ENCODE assay signal across 31 cellular contexts in genomic region chr17:39011907-39012468, GRCh38. TPM values are rescaled to one million over a fixed set of nuclear protein-coding genes. Genes with fewer than 3 reads are reported as not detected.
DNase-seq lines count a peak whose midpoint lies in the region; ATAC-seq and TF ChIP-seq lines count a peak whose summit lies in the region.
"Had no signal": no experiment of that assay in that cellular context is flagged by ENCODE, and none has a peak within 500 bp of the region (broad histone marks: within the 10 kb centered on the region; RNA-seq: fewer than 3 reads in every experiment).

No MANE protein-coding gene starts in this region.

- intact Hi-C loops in left ventricle myocardium inferior (cut with micrococcal nuclease) = no loop called here
- intact Hi-C loops in heart left ventricle (cut with DNase I) = no loop called here
- intact Hi-C loops in gastrocnemius medialis (cut with DNase I; ENCODE audit: low total_unique reads) = no loop called here

- H3K9me3 ChIP-seq in left ventricle myocardium inferior (replicated peaks) (peaks cover 6% of the 10 kb centered on the region), heart left ventricle (peaks cover 0 to 6% (median 2%) of the 10 kb centered on the region in 12 donors), gastrocnemius medialis (no peaks in the 10 kb centered on the region)
- H3K9me3 ChIP-seq: BLaER1, mucosa of descending colon had no signal

- H3K36me3 ChIP-seq in left ventricle myocardium inferior (no peaks in the 10 kb centered on the region), heart left ventricle (no peaks in the 10 kb centered on the region), gastrocnemius medialis (no peaks in the 10 kb centered on the region)
- H3K36me3 ChIP-seq: BLaER1, cardiac muscle cell had no signal

- in situ Hi-C loops in gastrocnemius medialis (cut with MboI; ENCODE audit: low sequenced_read_pairs in 4 of 4) = no loop called here
- in situ Hi-C loops in ACHN (cut with HindIII; ENCODE audit: low pct_ligation_motif_present, low pct_unique_long_range_greater_than_20kb, low sequenced_read_pairs) = no loop called here

- 61 to 68% (median 66%) methylated on average over 14 of the region's 14 CpGs for WGBS in heart left ventricle, 4 donors

- H3K27ac ChIP-seq in left ventricle myocardium inferior (replicated peaks) (no peak overlapping the region), heart left ventricle (no peak overlapping the region), gastrocnemius medialis (no peak overlapping the region)
- H3K27ac ChIP-seq: BLaER1, cardiac muscle cell, dorsolateral prefrontal cortex, epithelial cell of prostate, KMS-11, SK-N-MC had no signal

- peaks cover 16% of the 10 kb centered on the region for H3K4me1 ChIP-seq in left ventricle myocardium inferior
- peaks cover 0 to 29% (median 4%) of the 10 kb centered on the region in 12 donors for H3K4me1 ChIP-seq in heart left ventricle
- no peaks in the 10 kb centered on the region for H3K4me1 ChIP-seq in gastrocnemius medialis
- H3K4me1 ChIP-seq: BLaER1 had no signal

- H3K27me3 ChIP-seq in left ventricle myocardium inferior (ENCODE audit: low read depth) (no peaks in the 10 kb centered on the region), heart left ventricle (no peaks in the 10 kb centered on the region), gastrocnemius medialis (no peaks in the 10 kb centered on the region)
- H3K27me3 ChIP-seq: BLaER1, dorsolateral prefrontal cortex had no signal

- no peak for DNase-seq in left ventricle myocardium inferior
- no peak for DNase-seq in heart left ventricle
- no peak for DNase-seq in choroid plexus epithelial cell (ENCODE audit: low read depth)
- DNase-seq in iPS-NIHi11 (ENCODE audit: low spot score) = peak; percentile 58
- no peak for DNase-seq in HuH-7 (ENCODE audit: low spot score)
- no peak for DNase-seq in gastrocnemius medialis
- no peak for DNase-seq in ACHN
- no peak for DNase-seq in nucleus accumbens (lab: John Stamatoyannopoulos, UW)
- DNase-seq: 8988T; activated CD4-positive, alpha-beta T cell treated with anti-CD3 and anti-CD28 coated beads, Interleukin-2, amount 50 U/mL, for 4 hours; activated gamma-delta T cell treated with Interleukin-2 at 50 U/mL for 16 hours; amniotic stem cell; dorsolateral prefrontal cortex; immature natural killer cell; mucosa of descending colon; MV-4-11; NCI-H187; NCI-H345; stimulated activated CD4-positive, alpha-beta T cell treated with anti-CD3 and anti-CD28 coated beads, Interleukin-4, amount 100 ng/mL, for 1 hour; T-helper 2 cell; trophoblast cell had no signal

- H3K4me3 ChIP-seq in left ventricle myocardium inferior (no peak overlapping the region), heart left ventricle (no peak overlapping the region), choroid plexus epithelial cell (ENCODE audit: low read depth, low read length) (no peak overlapping the region), gastrocnemius medialis (no peak overlapping the region)
- H3K4me3 ChIP-seq: BLaER1, cardiac muscle cell, dorsolateral prefrontal cortex, mucosa of descending colon, SK-N-MC, smooth muscle cell had no signal

- peak; percentile 15 for TF ChIP-seq CTCF in left ventricle myocardium inferior (IDR thresholded peaks at IDR 0.05; ENCODE audit: borderline replicate concordance)
- no peak for TF ChIP-seq CTCF in heart left ventricle (IDR thresholded peaks at IDR 0.05)
- peak; percentile 7 for TF ChIP-seq CTCF in choroid plexus epithelial cell (conservative IDR thresholded peaks at IDR 0.05; ENCODE audit: low read depth, low read length)
- TF ChIP-seq CTCF in gastrocnemius medialis (IDR thresholded peaks at IDR 0.05 in 4 of 5, conservative IDR thresholded peaks at IDR 0.05 in 1 of 5) = no peak

- ATAC-seq in heart left ventricle = no peak
- no peak for ATAC-seq in gastrocnemius medialis
- ATAC-seq: mucosa of descending colon had no signal

- TF ChIP-seq POLR2A in heart left ventricle (IDR thresholded peaks at IDR 0.05) (no peak), gastrocnemius medialis (IDR thresholded peaks at IDR 0.05) (no peak)

RNA-seq across cellular contexts. Expression of gene FBXO47, which starts 44.8 kb away (rescaled TPM):
- total RNA-seq in left ventricle myocardium inferior = not detected
- total RNA-seq in heart left ventricle = under 1 TPM in 1 of 9 donors, not detected in 8; 0.11 TPM
- not detected for polyA plus RNA-seq in heart left ventricle
- not detected for total RNA-seq in gastrocnemius medialis
- total RNA-seq: cardiac muscle cell, fibroblast of villous mesenchyme, G401, liver, mucosa of descending colon, smooth muscle cell had no signal
- polyA plus RNA-seq: cardiac muscle cell, immature natural killer cell, liver, neural cell, smooth muscle cell had no signal

Comparison
In these comparisons a context has a peak if more than half of its experiments do, and no peak if none do; other contexts are left out.
1. CTCF ChIP-seq: peak in left ventricle myocardium inferior (single experiment) and choroid plexus epithelial cell (single experiment); none in heart left ventricle (0 of 12) and gastrocnemius medialis (0 of 5).